In the genomic region with DNA sequence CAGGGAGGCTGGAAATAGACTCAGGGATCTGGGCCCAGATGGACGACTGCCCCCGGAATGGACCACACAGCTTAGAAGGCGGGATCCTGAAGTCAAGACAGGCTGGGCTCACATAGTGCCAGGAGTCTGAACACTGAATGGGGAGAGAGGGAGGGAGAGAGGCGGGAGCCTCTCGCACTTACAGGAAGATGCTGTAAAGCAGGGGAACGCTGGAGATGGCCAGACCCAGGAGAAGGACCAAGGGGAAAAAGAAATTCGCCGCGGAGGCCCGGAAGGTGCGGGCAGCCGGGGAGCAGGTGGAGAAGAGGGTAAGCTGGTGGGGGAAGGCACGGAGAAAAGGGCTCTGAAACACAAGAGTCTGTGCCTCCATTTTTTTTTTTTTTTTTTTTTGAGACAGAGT, we compare ENCODE assay signal across 8 cellular contexts. TPM values are rescaled to one million over a fixed set of nuclear protein-coding genes. Genes with fewer than 3 reads are reported as not detected.
DNase-seq lines count a peak whose midpoint lies in the region; ATAC-seq, FAIRE-seq and TF ChIP-seq lines count a peak whose summit lies in the region.

No MANE protein-coding gene starts in this region.

- no peak for TF ChIP-seq POLR2A in IMR-90 (IDR thresholded peaks at IDR 0.05; ENCODE audit: low read depth, low read length)
- no peak for TF ChIP-seq POLR2A in body of pancreas (IDR thresholded peaks at IDR 0.05)
- TF ChIP-seq POLR2A in GM12892 (IDR thresholded peaks at IDR 0.05; ENCODE audit: low read depth, low read length) = no peak

- FAIRE-seq in GM12892 (lab: Jason Lieb, UNC) = no peak

- in situ Hi-C loops in IMR-90 (cut with MboI; ENCODE audit: low sequenced_read_pairs) = no loop called here

- peak overlapping the region; percentile 89 for H2AK9ac ChIP-seq in IMR-90 (replicated peaks; ENCODE audit: low read depth, low read length, poor library complexity)

- H2BK5ac ChIP-seq in IMR-90 (ENCODE audit: low read depth, low read length, poor library complexity, severe bottlenecking) = no peak overlapping the region

- no peak overlapping the region for H2BK15ac ChIP-seq in IMR-90 (ENCODE audit: low read depth, low read length)

- peaks cover 10 to 38% of the 10 kb centered on the region in 2 experiments; a peak in 3 of 4 replicates for H3K79me1 ChIP-seq in IMR-90 (ENCODE audit: low read depth in 1 of 2, low read length in 2 of 2)

- CTCF ChIA-PET in CD4-positive, alpha-beta memory T cell (lab: Charles Lee; ENCODE audit: partially characterized antibody) = interaction anchor here (1.0 to 3.0 kb wide), 2 partner anchors 29 to 105 kb away, joined by 3 to 10 read pairs; a partner anchor contains a TSS
- CTCF ChIA-PET in IMR-90 (lab: Yijun Ruan, JAX) = no interaction called here

- no peak overlapping the region for H4K91ac ChIP-seq in IMR-90 (ENCODE audit: insufficient read depth, low read depth, low read length)

- no peak overlapping the region for H2AK5ac ChIP-seq in IMR-90 (ENCODE audit: low read depth, low read length)

- TF ChIP-seq CTCF in IMR-90 (conservative IDR thresholded peaks at IDR 0.05; ENCODE audit: low read depth, low read length) = no peak
- no peak for TF ChIP-seq CTCF in body of pancreas (IDR thresholded peaks at IDR 0.05)

- no peak overlapping the region for H2BK120ac ChIP-seq in IMR-90 (ENCODE audit: low read depth, low read length)

- 30% methylated on average over 4 of the region's 13 CpGs; no CpG with 5 or more reads in 1 of the 2 experiments for WGBS in IMR-90 (ENCODE audit: extremely low coverage in 2 of 2, insufficient read length in 1 of 2), 2 experiments
- 26 to 39% methylated on average over 13 of the region's 13 CpGs for WGBS in body of pancreas, 2 donors

- no peaks in the 10 kb centered on the region for H3K9me3 ChIP-seq in CD4-positive, alpha-beta memory T cell (ENCODE audit: control insufficient read depth in 1 of 2, low read length in 2 of 2)
- no peaks in the 10 kb centered on the region for H3K9me3 ChIP-seq in IMR-90 (ENCODE audit: control insufficient read depth, insufficient read depth, low read length)
- no peaks in the 10 kb centered on the region for H3K9me3 ChIP-seq in body of pancreas

- no peaks in the 10 kb centered on the region for H3K9me3 Mint-ChIP-seq in CD4-positive, alpha-beta memory T cell
- H3K9me3 Mint-ChIP-seq in naive thymus-derived CD8-positive, alpha-beta T cell = no peaks in the 10 kb centered on the region

- peak overlapping the region; percentile 97 for H2AFZ ChIP-seq in IMR-90 (replicated peaks; ENCODE audit: low read length, poor library complexity)

- no peak overlapping the region for H3K4me3 ChIP-seq in CD4-positive, alpha-beta memory T cell (ENCODE audit: low read length in 2 of 2)
- H3K4me3 ChIP-seq in IMR-90 (ENCODE audit: insufficient read depth, low read depth, low read length) = no peak overlapping the region
- no peak overlapping the region for H3K4me3 ChIP-seq in body of pancreas

- no peak overlapping the region for H3K14ac ChIP-seq in IMR-90 (replicated peaks; ENCODE audit: low read depth, low read length)

- dilution Hi-C loops in IMR-90 (cut with HindIII; ENCODE audit: low sequenced_read_pairs, unreplicated experiment) = no loop called here

- H3K18ac ChIP-seq in IMR-90 (ENCODE audit: low read depth, low read length) = no peak overlapping the region

- DNase-seq in CD4-positive, alpha-beta memory T cell = no peak
- DNase-seq in IMR-90 (no peak), body of pancreas (no peak), left lobe of liver (ENCODE audit: low spot score) (no peak), GM12892 (ENCODE audit: insufficient read length) (no peak)
- DNase-seq in naive thymus-derived CD8-positive, alpha-beta T cell = no peak

- H3K27me3 Mint-ChIP-seq in CD4-positive, alpha-beta memory T cell = no peaks in the 10 kb centered on the region
- H3K27me3 Mint-ChIP-seq in naive thymus-derived CD8-positive, alpha-beta T cell = peaks cover 0 to 3% (median 0%) of the 10 kb centered on the region in 5 donors

- no peak overlapping the region for H3K23ac ChIP-seq in IMR-90 (ENCODE audit: low read depth, low read length)

- H3K4ac ChIP-seq in IMR-90 (ENCODE audit: low read depth, low read length) = no peak overlapping the region

- ATAC-seq in IMR-90 (ENCODE audit: low read depth) (no peak), body of pancreas (no peak), HG03025 (IDR thresholded peaks at IDR 0.05; ENCODE audit: low FRiP score, unreplicated experiment) (no peak), left lobe of liver (no peak), GM21515 (IDR thresholded peaks at IDR 0.05; ENCODE audit: unreplicated experiment) (no peak)
- ATAC-seq in naive thymus-derived CD8-positive, alpha-beta T cell = no peak

- no TSS peak for BruUV-seq in IMR-90 (replicated peaks; lab: Mats Ljungman, UMichigan)

- H3K9ac ChIP-seq in IMR-90 (ENCODE audit: low read depth, low read length) = no peak overlapping the region

- no peaks in the 10 kb centered on the region for H3K27me3 ChIP-seq in CD4-positive, alpha-beta memory T cell (ENCODE audit: insufficient read depth, low read length)
- H3K27me3 ChIP-seq in IMR-90 (ENCODE audit: control insufficient read depth, insufficient read depth, low read length) = no peaks in the 10 kb centered on the region
- no peaks in the 10 kb centered on the region for H3K27me3 ChIP-seq in body of pancreas

- no peaks in the 10 kb centered on the region; the same call in none of the 2 replicates for H3K9me1 ChIP-seq in IMR-90 (ENCODE audit: insufficient read depth, low read length)

- H3K4me1 Mint-ChIP-seq in CD4-positive, alpha-beta memory T cell = peaks cover 34 to 83% (median 54%) of the 10 kb centered on the region in 4 donors
- peaks cover 28 to 76% (median 70%) of the 10 kb centered on the region in 4 donors for H3K4me1 Mint-ChIP-seq in naive thymus-derived CD8-positive, alpha-beta T cell

- H3K36me3 ChIP-seq in CD4-positive, alpha-beta memory T cell (ENCODE audit: insufficient read depth, low read length) = peaks cover 23% of the 10 kb centered on the region
- H3K36me3 ChIP-seq in IMR-90 (ENCODE audit: control insufficient read depth, insufficient read depth, low read length) (peaks cover 14% of the 10 kb centered on the region), body of pancreas (replicated peaks in 1 of 2; ENCODE audit: insufficient read depth in 1 of 2, low read depth in 2 of 2) (peaks cover 5 to 8% of the 10 kb centered on the region in 2 donors)

- H4K20me1 ChIP-seq in IMR-90 (ENCODE audit: insufficient read depth, low read length) = no peaks in the 10 kb centered on the region

- TF ChIP-seq RAD21 in IMR-90 (IDR thresholded peaks at IDR 0.05; ENCODE audit: low read length) = no peak

- H3K36me3 Mint-ChIP-seq in CD4-positive, alpha-beta memory T cell = peaks cover 12 to 27% of the 10 kb centered on the region in 2 donors
- peaks cover 0 to 25% (median 2%) of the 10 kb centered on the region in 3 donors for H3K36me3 Mint-ChIP-seq in naive thymus-derived CD8-positive, alpha-beta T cell

- no peak overlapping the region; a peak in 1 of 4 replicates for H4K8ac ChIP-seq in IMR-90 (ENCODE audit: low read depth in 2 of 2, low read length in 2 of 2)

- intact Hi-C loops in CD4-positive, alpha-beta memory T cell (cut with micrococcal nuclease) = no loop called here
- intact Hi-C loops in IMR-90 (cut with micrococcal nuclease) = no loop called here
- intact Hi-C loops in body of pancreas (cut with DNase I) = no loop called here

- peak overlapping the region; percentile 93 to 100 (median 100) for H3K27ac Mint-ChIP-seq in CD4-positive, alpha-beta memory T cell
- peak overlapping the region; percentile 84 to 100 (median 99) for H3K27ac Mint-ChIP-seq in naive thymus-derived CD8-positive, alpha-beta T cell

- POLR2A ChIA-PET in CD4-positive, alpha-beta memory T cell (lab: Charles Lee; ENCODE audit: partially characterized antibody) = interaction anchor here (0.8 to 7.8 kb wide), 6 partner anchors 22 to 48 kb away, joined by 3 to 131 read pairs (median 14); a partner anchor contains a TSS
- POLR2A ChIA-PET in IMR-90 (lab: Charles Lee; ENCODE audit: unreplicated experiment) = interaction anchor here (1.9 kb wide), 1 partner anchor 40 kb away, joined by 5 read pairs; a partner anchor contains a TSS
- POLR2A ChIA-PET in naive thymus-derived CD8-positive, alpha-beta T cell (lab: Charles Lee) = interaction anchor here (5.2 to 7.6 kb wide), 3 partner anchors 23 to 46 kb away, joined by 31 to 129 read pairs (median 103); a partner anchor contains a TSS

- H3K4me1 ChIP-seq in CD4-positive, alpha-beta memory T cell (ENCODE audit: insufficient read depth, low read length) = peaks cover 67% of the 10 kb centered on the region
- peaks cover 11% of the 10 kb centered on the region for H3K4me1 ChIP-seq in IMR-90 (ENCODE audit: control insufficient read depth, insufficient read depth, low read length)
- H3K4me1 ChIP-seq in body of pancreas = peaks cover 48% of the 10 kb centered on the region

- no peak overlapping the region for H3K56ac ChIP-seq in IMR-90 (ENCODE audit: extremely low read depth, insufficient read depth, low read length)

- H3K27ac ChIP-seq in CD4-positive, alpha-beta memory T cell (ENCODE audit: low read depth, low read length) = peak overlapping the region; percentile 57
- H3K27ac ChIP-seq in IMR-90 (ENCODE audit: insufficient read depth, low read length) (no peak overlapping the region; the same call in 1 of the 2 replicates), body of pancreas (peak overlapping the region in 3 of 4 donors; percentile 86 to 96 (median 95))

- H3K4me3 Mint-ChIP-seq in CD4-positive, alpha-beta memory T cell = peak overlapping the region in 6 of 8 donors; percentile 21 to 100 (median 99)
- peak overlapping the region; percentile 91 to 100 (median 100) for H3K4me3 Mint-ChIP-seq in naive thymus-derived CD8-positive, alpha-beta T cell

- no peak overlapping the region for H4K5ac ChIP-seq in IMR-90 (ENCODE audit: low read depth, low read length)

- peak overlapping the region; percentile 73 for H3K4me2 ChIP-seq in IMR-90 (ENCODE audit: low read depth, low read length)

- H2BK20ac ChIP-seq in IMR-90 (ENCODE audit: low read depth, low read length) = no peak overlapping the region

RNA-seq across cellular contexts. Expression of a gene that starts 1.4 kb away (rescaled TPM):
- 10 to 100 TPM; 19.6 to 22.7 TPM for total RNA-seq in CD4-positive, alpha-beta memory T cell
- polyA plus RNA-seq in CD4-positive, alpha-beta memory T cell = 10 to 100 TPM in 1 of 2 donors, 1 to 10 TPM in 1; 9.9 to 18.1 TPM
- 2.7 and 5.0 TPM in 2 replicates for total RNA-seq in IMR-90 (2012; rRNA removed)
- 5.3 and 6.1 TPM in 2 replicates for polyA plus RNA-seq in IMR-90 (2012; rRNA removed)
- polyA plus RNA-seq in IMR-90 (2012; cell fraction: cytosol; rRNA removed) = 4.1 and 8.6 TPM in 2 replicates
- 2.3 and 4.0 TPM in 2 replicates for polyA plus RNA-seq in IMR-90 (2012; cell fraction: nucleus; rRNA removed; ENCODE audit: low replicate concordance)
- total RNA-seq in body of pancreas = 1 to 10 TPM; 4.0 to 9.6 TPM
- total RNA-seq in naive thymus-derived CD8-positive, alpha-beta T cell = 10 to 100 TPM; 18.5 to 20.5 TPM
- 10 to 100 TPM in 1 of 3 donors, 1 to 10 TPM in 2; 7.7 to 13.9 (median 9.3) TPM for polyA plus RNA-seq in naive thymus-derived CD8-positive, alpha-beta T cell
- total RNA-seq in left lobe of liver = 1.3 TPM
- 3.1 TPM for polyA plus RNA-seq in GM12892 (2012; ENCODE audit: missing spikeins)

RNA-seq across cellular contexts. Expression of a gene that starts 12.0 kb away (rescaled TPM):
- total RNA-seq in CD4-positive, alpha-beta memory T cell = 1 to 10 TPM in 1 of 2 experiments, under 1 TPM in 1; 0.61 to 1.1 TPM
- polyA plus RNA-seq in CD4-positive, alpha-beta memory T cell = 1 to 10 TPM in 1 of 2 donors, under 1 TPM in 1; 0.71 to 3.3 TPM
- total RNA-seq in IMR-90 (2012; rRNA removed) = 0.28 and 0.72 TPM in 2 replicates
- polyA plus RNA-seq in IMR-90 (2012; rRNA removed) = 1.1 and 1.3 TPM in 2 replicates
- 2.3 and 2.6 TPM in 2 replicates for polyA plus RNA-seq in IMR-90 (2012; cell fraction: cytosol; rRNA removed)
- polyA plus RNA-seq in IMR-90 (2012; cell fraction: nucleus; rRNA removed; ENCODE audit: low replicate concordance) = 3.1 and 5.7 TPM in 2 replicates
- 100 to 1,000 TPM in 1 of 2 donors, 10 to 100 TPM in 1; 57.3 to 126 TPM for total RNA-seq in body of pancreas
- total RNA-seq in naive thymus-derived CD8-positive, alpha-beta T cell = not detected
- polyA plus RNA-seq in naive thymus-derived CD8-positive, alpha-beta T cell = under 1 TPM in 1 of 3 donors, not detected in 2; 0.13 TPM
- 1.9 TPM for total RNA-seq in left lobe of liver
- 0.42 TPM for polyA plus RNA-seq in GM12892 (2012; ENCODE audit: missing spikeins)

RNA-seq across cellular contexts. Expression of a gene that starts 23.4 kb away (rescaled TPM):
- 10 to 100 TPM; 80.0 to 82.3 TPM for total RNA-seq in CD4-positive, alpha-beta memory T cell
- polyA plus RNA-seq in CD4-positive, alpha-beta memory T cell = 10 to 100 TPM in 1 of 2 donors, 1 to 10 TPM in 1; 3.3 to 21.0 TPM
- total RNA-seq in IMR-90 (2012; rRNA removed) (5.4 and 10.6 TPM in 2 replicates), body of pancreas (10 to 100 TPM; 22.4 to 51.4 TPM), left lobe of liver (19.0 TPM)
- polyA plus RNA-seq in IMR-90 (2012; rRNA removed) = 19.9 and 26.7 TPM in 2 replicates
- 15.1 and 18.3 TPM in 2 replicates for polyA plus RNA-seq in IMR-90 (2012; cell fraction: cytosol; rRNA removed)
- polyA plus RNA-seq in IMR-90 (2012; cell fraction: nucleus; rRNA removed; ENCODE audit: low replicate concordance) = 31.9 and 33.6 TPM in 2 replicates
- 10 to 100 TPM; 65.0 to 71.4 TPM for total RNA-seq in naive thymus-derived CD8-positive, alpha-beta T cell
- polyA plus RNA-seq in naive thymus-derived CD8-positive, alpha-beta T cell = 10 to 100 TPM in 1 of 3 donors, 1 to 10 TPM in 2; 6.6 to 14.5 (median 7.9) TPM
- 23.9 TPM for polyA plus RNA-seq in GM12892 (2012; ENCODE audit: missing spikeins)

RNA-seq across cellular contexts. Expression of a gene that starts 28.4 kb away (rescaled TPM):
- total RNA-seq in CD4-positive, alpha-beta memory T cell = 10 to 100 TPM; 46.4 to 55.5 TPM
- polyA plus RNA-seq in CD4-positive, alpha-beta memory T cell = 10 to 100 TPM; 16.0 to 28.7 TPM
- total RNA-seq in IMR-90 (2012; rRNA removed) (9.2 and 11.3 TPM in 2 replicates), body of pancreas (10 to 100 TPM; 40.5 to 98.9 TPM), left lobe of liver (34.3 TPM)
- polyA plus RNA-seq in IMR-90 (2012; rRNA removed) = 121 and 137 TPM in 2 replicates
- 132 and 169 TPM in 2 replicates for polyA plus RNA-seq in IMR-90 (2012; cell fraction: cytosol; rRNA removed)
- 124 and 275 TPM in 2 replicates for polyA plus RNA-seq in IMR-90 (2012; cell fraction: nucleus; rRNA removed; ENCODE audit: low replicate concordance)
- total RNA-seq in naive thymus-derived CD8-positive, alpha-beta T cell = 10 to 100 TPM; 35.9 to 36.1 TPM
- polyA plus RNA-seq in naive thymus-derived CD8-positive, alpha-beta T cell = 10 to 100 TPM; 11.9 to 17.9 (median 14.8) TPM
- 9.9 TPM for polyA plus RNA-seq in GM12892 (2012; ENCODE audit: missing spikeins)

RNA-seq across cellular contexts. Expression of a gene that starts 30.2 kb away (rescaled TPM):
- 10 to 100 TPM; 23.2 to 25.8 TPM for total RNA-seq in CD4-positive, alpha-beta memory T cell
- 10 to 100 TPM; 20.3 to 39.6 TPM for polyA plus RNA-seq in CD4-positive, alpha-beta memory T cell
- total RNA-seq in IMR-90 (2012; rRNA removed) (32.1 and 34.4 TPM in 2 replicates), body of pancreas (10 to 100 TPM; 33.9 to 56.6 TPM), left lobe of liver (17.4 TPM)
- polyA plus RNA-seq in IMR-90 (2012; rRNA removed) = 69.4 and 85.4 TPM in 2 replicates
- polyA plus RNA-seq in IMR-90 (2012; cell fraction: cytosol; rRNA removed) = 76.0 and 115 TPM in 2 replicates
- polyA plus RNA-seq in IMR-90 (2012; cell fraction: nucleus; rRNA removed; ENCODE audit: low replicate concordance) = 23.3 and 54.8 TPM in 2 replicates
- 10 to 100 TPM; 25.2 to 25.6 TPM for total RNA-seq in naive thymus-derived CD8-positive, alpha-beta T cell
- 10 to 100 TPM; 23.4 to 38.7 (median 33.3) TPM for polyA plus RNA-seq in naive thymus-derived CD8-positive, alpha-beta T cell
- 11.7 TPM for polyA plus RNA-seq in GM12892 (2012; ENCODE audit: missing spikeins)

Comparison
In these comparisons a context has a peak if more than half of its experiments do, and no peak if none do; other contexts are left out.
1. RNA of a gene that starts 12.0 kb away (total RNA-seq): 57.3 to 126 TPM in body of pancreas; 1.9 TPM in left lobe of liver (single experiment), 0.61 to 1.1 TPM in CD4-positive, alpha-beta memory T cell, 0.28 to 0.72 TPM in IMR-90 and not detected in naive thymus-derived CD8-positive, alpha-beta T cell; every median in the first group is over 10 times any median in the second.